In genomic region chr10:110762109-110762848, GRCh38 we compare ENCODE assay signal across 1 cellular context.
TF ChIP-seq lines count a peak whose summit lies in the region.

No MANE protein-coding gene starts in this region.

TF ChIP-seq in GM23338, 12 proteins besides CTCF, POLR2A, EP300 and RAD21 (continued from another document):
- no peak for TF ChIP-seq REST (IDR thresholded peaks at IDR 0.05; ENCODE audit: unreplicated experiment)
